In genomic region chr6:135703621-135704020, GRCh38 we compare ENCODE assay signal across 9 cellular contexts.
DNase-seq lines count a peak whose midpoint lies in the region; ATAC-seq and TF ChIP-seq lines count a peak whose summit lies in the region.
"Had no signal": no experiment of that assay in that cellular context is flagged by ENCODE, and none has a peak within 500 bp of the region (broad histone marks: within the 10 kb centered on the region; RNA-seq: fewer than 3 reads in every experiment).

No MANE protein-coding gene starts in this region.

- CTCF ChIA-PET in activated naive CD4-positive, alpha-beta T cell treated with anti-CD3 and anti-CD28 coated beads for 36 hours (lab: Charles Lee) = no interaction called here

- ATAC-seq in HG02798 (IDR thresholded peaks at IDR 0.05; ENCODE audit: poor library complexity, unreplicated experiment) = peak; percentile 91
- ATAC-seq in stimulated activated naive B cell treated with anti-CD40 and anti-IgM and Interleukin-4, amounts not matched to agents 10 μg/mL and 1 μg/mL and 100 μg/mL, for 72 hours (replicated peaks) = peak; percentile 63 to 85

- no peak for TF ChIP-seq CTCF in NB4 (IDR thresholded peaks at IDR 0.05; ENCODE audit: low read depth, low read length)

- peaks cover 3% of the 10 kb centered on the region for H3K27me3 Mint-ChIP-seq in activated naive CD4-positive, alpha-beta T cell treated with anti-CD3 and anti-CD28 coated beads for 36 hours (ENCODE audit: low read depth)
- H3K27me3 Mint-ChIP-seq in stimulated activated naive B cell treated with anti-CD40 and anti-IgM and Interleukin-4, amounts not matched to agents 10 μg/mL and 1 μg/mL and 100 μg/mL, for 72 hours = peaks cover 13% of the 10 kb centered on the region in 2 donors

- no peak for TF ChIP-seq POLR2A in NB4 (IDR thresholded peaks at IDR 0.05; ENCODE audit: extremely low read depth, insufficient read length)

- no peak overlapping the region for H3K27ac Mint-ChIP-seq in activated naive CD4-positive, alpha-beta T cell treated with anti-CD3 and anti-CD28 coated beads for 36 hours
- H3K27ac Mint-ChIP-seq in stimulated activated naive B cell treated with anti-CD40 and anti-IgM and Interleukin-4, amounts not matched to agents 10 μg/mL and 1 μg/mL and 100 μg/mL, for 72 hours = peak overlapping the region; percentile 85

- H3K4me3 ChIP-seq in NB4 (ENCODE audit: low read depth, low read length) = no peak overlapping the region

- no peaks in the 10 kb centered on the region for H3K9me3 Mint-ChIP-seq in activated naive CD4-positive, alpha-beta T cell treated with anti-CD3 and anti-CD28 coated beads for 36 hours
- H3K9me3 Mint-ChIP-seq in stimulated activated naive B cell treated with anti-CD40 and anti-IgM and Interleukin-4, amounts not matched to agents 10 μg/mL and 1 μg/mL and 100 μg/mL, for 72 hours = no peaks in the 10 kb centered on the region

- DNase-seq in activated naive CD4-positive, alpha-beta T cell treated with Interleukin-2 at 50 U/mL for 16 hours = peak; percentile 4
- no peak for DNase-seq in activated naive CD4-positive, alpha-beta T cell treated with anti-CD3 and anti-CD28 coated beads for 36 hours
- DNase-seq in NB4 (ENCODE audit: low read depth) (peak; percentile 72), kidney tubule cell (ENCODE audit: low spot score) (no peak), NCI-H1930 (lab: John Stamatoyannopoulos, UW) (no peak), NCI-H524 treated with DMSO at 0.1 percent for 48 hours (lab: John Stamatoyannopoulos, UW) (no peak)
- DNase-seq in stimulated activated naive B cell treated with anti-CD40 and anti-IgM and Interleukin-4, amounts not matched to agents 10 μg/mL and 1 μg/mL and 100 μg/mL, for 72 hours = peak; percentile 17
- DNase-seq: NCI-H226 had no signal

- H3K4me1 Mint-ChIP-seq in activated naive CD4-positive, alpha-beta T cell treated with anti-CD3 and anti-CD28 coated beads for 36 hours (ENCODE audit: low read depth) = peaks cover 2% of the 10 kb centered on the region
- H3K4me1 Mint-ChIP-seq in stimulated activated naive B cell treated with anti-CD40 and anti-IgM and Interleukin-4, amounts not matched to agents 10 μg/mL and 1 μg/mL and 100 μg/mL, for 72 hours = peaks cover 2 to 12% of the 10 kb centered on the region in 2 donors

- no peaks in the 10 kb centered on the region for H3K36me3 Mint-ChIP-seq in activated naive CD4-positive, alpha-beta T cell treated with anti-CD3 and anti-CD28 coated beads for 36 hours (ENCODE audit: low read depth)
- H3K36me3 Mint-ChIP-seq in stimulated activated naive B cell treated with anti-CD40 and anti-IgM and Interleukin-4, amounts not matched to agents 10 μg/mL and 1 μg/mL and 100 μg/mL, for 72 hours = no peaks in the 10 kb centered on the region

- intact Hi-C loops in activated naive CD4-positive, alpha-beta T cell treated with anti-CD3 and anti-CD28 coated beads for 36 hours (cut with micrococcal nuclease) = no loop called here

- no peak overlapping the region for H3K4me3 Mint-ChIP-seq in activated naive CD4-positive, alpha-beta T cell treated with anti-CD3 and anti-CD28 coated beads for 36 hours
- H3K4me3 Mint-ChIP-seq in stimulated activated naive B cell treated with anti-CD40 and anti-IgM and Interleukin-4, amounts not matched to agents 10 μg/mL and 1 μg/mL and 100 μg/mL, for 72 hours = no peak overlapping the region

Comparison
In these comparisons a context has a peak if more than half of its experiments do, and no peak if none do; other contexts are left out.
1. DNase-seq: peak in activated naive CD4-positive, alpha-beta T cell treated with Interleukin-2 at 50 U/mL for 16 hours (single experiment), NB4 (single experiment) and stimulated activated naive B cell treated with anti-CD40 and anti-IgM and Interleukin-4, amounts not matched to agents 10 μg/mL and 1 μg/mL and 100 μg/mL, for 72 hours (single experiment); none in activated naive CD4-positive, alpha-beta T cell treated with anti-CD3 and anti-CD28 coated beads for 36 hours (single experiment), kidney tubule cell (single experiment), NCI-H1930 (0 of 2) and NCI-H524 treated with DMSO at 0.1 percent for 48 hours (single experiment).